ENCODE assay signal across 8 cellular contexts in the genomic region with DNA sequence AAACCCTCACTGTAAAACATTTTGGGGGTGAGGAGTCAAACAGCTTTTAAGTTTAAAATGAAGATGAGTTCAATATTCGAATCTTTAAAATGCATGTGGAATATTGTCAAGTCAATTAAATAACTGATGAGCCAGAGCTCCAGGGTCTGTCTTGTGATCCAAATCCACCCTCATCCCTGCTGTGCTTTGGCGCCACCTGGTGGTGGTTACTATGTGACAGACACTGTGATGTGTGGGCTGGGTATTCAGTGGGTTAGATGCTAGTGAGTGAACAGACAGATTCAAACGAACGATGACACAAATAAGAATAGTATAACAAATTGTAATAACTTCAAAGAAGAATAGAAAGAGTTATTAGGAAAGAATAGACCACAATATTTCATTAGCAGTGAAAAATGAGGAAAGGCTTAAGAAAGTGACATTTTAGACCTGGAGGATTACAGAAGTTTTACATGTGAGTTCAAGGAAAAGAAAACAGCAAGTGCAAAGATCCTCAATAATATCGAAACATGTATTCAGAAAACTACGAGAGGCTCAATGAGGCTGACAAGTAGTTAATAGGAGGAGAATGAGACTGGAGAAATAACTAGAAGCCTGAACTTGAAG. TPM values are rescaled to one million over a fixed set of nuclear protein-coding genes. Genes with fewer than 3 reads are reported as not detected.
DNase-seq lines count a peak whose midpoint lies in the region; ATAC-seq and TF ChIP-seq lines count a peak whose summit lies in the region.

No MANE protein-coding gene starts in this region.

- H3K79me1 ChIP-seq in IMR-90 (ENCODE audit: low read depth in 1 of 2, low read length in 2 of 2), result no peaks in the 10 kb centered on the region

- no peak overlapping the region for H4K91ac ChIP-seq in IMR-90 (ENCODE audit: insufficient read depth, low read depth, low read length)

- H3K27ac ChIP-seq in IMR-90 (ENCODE audit: insufficient read depth, low read length) (no peak overlapping the region), left ventricle myocardium inferior (replicated peaks) (no peak overlapping the region)

- H2BK120ac ChIP-seq in IMR-90 (ENCODE audit: low read depth, low read length), result no peak overlapping the region

- H3K9ac ChIP-seq in IMR-90 (ENCODE audit: low read depth, low read length) (no peak overlapping the region), adipocyte (ENCODE audit: low read length) (no peak overlapping the region)

- H3K36me3 ChIP-seq in IMR-90 (ENCODE audit: control insufficient read depth, insufficient read depth, low read length), result no peaks in the 10 kb centered on the region
- H3K36me3 ChIP-seq in adipocyte (ENCODE audit: control insufficient read depth, insufficient read depth, low read length, severe bottlenecking), result no peaks in the 10 kb centered on the region
- no peaks in the 10 kb centered on the region for H3K36me3 ChIP-seq in left ventricle myocardium inferior

- no TSS peak for BruUV-seq in IMR-90 (replicated peaks; lab: Mats Ljungman, UMichigan)

- CTCF ChIA-PET in IMR-90 (lab: Yijun Ruan, JAX), result interaction anchor here (0.6 to 1.2 kb wide), 7 partner anchors 10 to 414 kb away, joined by 3 to 10 read pairs (median 3); no protein-coding TSS in a partner anchor

- ATAC-seq in GM21619 (IDR thresholded peaks at IDR 0.05; ENCODE audit: unreplicated experiment), result peak; percentile 96
- ATAC-seq in IMR-90 (ENCODE audit: low read depth), result peak; percentile 91

- H2AK9ac ChIP-seq in IMR-90 (replicated peaks; ENCODE audit: low read depth, low read length, poor library complexity), result no peak overlapping the region

- no CpG with 5 or more reads among the region's 6 CpGs for WGBS in IMR-90 (ENCODE audit: extremely low coverage in 2 of 2, insufficient read length in 1 of 2), 2 experiments

- H3K18ac ChIP-seq in IMR-90 (ENCODE audit: low read depth, low read length), result no peak overlapping the region

- H3K4me3 ChIP-seq in IMR-90 (ENCODE audit: insufficient read depth, low read depth, low read length) (no peak overlapping the region), adipocyte (ENCODE audit: low read length) (no peak overlapping the region), left ventricle myocardium inferior (no peak overlapping the region), retinal pigment epithelial cell (ENCODE audit: low read length) (no peak overlapping the region)

- TF ChIP-seq POLR2A in IMR-90 (IDR thresholded peaks at IDR 0.05; ENCODE audit: low read depth, low read length), result no peak

- H2BK20ac ChIP-seq in IMR-90 (ENCODE audit: low read depth, low read length), result no peak overlapping the region

- no peak overlapping the region for H3K56ac ChIP-seq in IMR-90 (ENCODE audit: extremely low read depth, insufficient read depth, low read length)

- peak; percentile 58 for TF ChIP-seq RAD21 in IMR-90 (IDR thresholded peaks at IDR 0.05; ENCODE audit: low read length)

- POLR2A ChIA-PET in IMR-90 (lab: Charles Lee; ENCODE audit: unreplicated experiment), result no interaction called here

- H3K4me1 ChIP-seq in IMR-90 (ENCODE audit: control insufficient read depth, insufficient read depth, low read length), result no peaks in the 10 kb centered on the region
- peaks cover 10% of the 10 kb centered on the region for H3K4me1 ChIP-seq in adipocyte (ENCODE audit: control insufficient read depth, insufficient read depth, low read length)
- H3K4me1 ChIP-seq in left ventricle myocardium inferior, result peaks cover 8% of the 10 kb centered on the region

- H4K8ac ChIP-seq in IMR-90 (ENCODE audit: low read depth in 2 of 2, low read length in 2 of 2), result no peak overlapping the region

- H3K14ac ChIP-seq in IMR-90 (replicated peaks; ENCODE audit: low read depth, low read length), result no peak overlapping the region

- no peak overlapping the region for H2AK5ac ChIP-seq in IMR-90 (ENCODE audit: low read depth, low read length)

- no peak overlapping the region for H2AFZ ChIP-seq in IMR-90 (replicated peaks; ENCODE audit: low read length, poor library complexity)

- no peak overlapping the region for H4K5ac ChIP-seq in IMR-90 (ENCODE audit: low read depth, low read length)

- H2BK5ac ChIP-seq in IMR-90 (ENCODE audit: low read depth, low read length, poor library complexity, severe bottlenecking), result no peak overlapping the region

- H3K9me1 ChIP-seq in IMR-90 (ENCODE audit: insufficient read depth, low read length), result no peaks in the 10 kb centered on the region

- H3K9me3 ChIP-seq in IMR-90 (ENCODE audit: control insufficient read depth, insufficient read depth, low read length) (no peaks in the 10 kb centered on the region), adipocyte (ENCODE audit: control insufficient read depth, low read length) (no peaks in the 10 kb centered on the region), left ventricle myocardium inferior (replicated peaks) (no peaks in the 10 kb centered on the region)

- no peak overlapping the region for H2BK15ac ChIP-seq in IMR-90 (ENCODE audit: low read depth, low read length)

- H3K27me3 ChIP-seq in IMR-90 (ENCODE audit: control insufficient read depth, insufficient read depth, low read length) (no peaks in the 10 kb centered on the region), adipocyte (replicated peaks; ENCODE audit: control insufficient read depth, insufficient read depth, low read length) (no peaks in the 10 kb centered on the region), left ventricle myocardium inferior (ENCODE audit: low read depth) (no peaks in the 10 kb centered on the region)

- H3K4ac ChIP-seq in IMR-90 (ENCODE audit: low read depth, low read length), result no peak overlapping the region

- TF ChIP-seq CTCF in IMR-90 (conservative IDR thresholded peaks at IDR 0.05; ENCODE audit: low read depth, low read length) (peak; percentile 78), left ventricle myocardium inferior (IDR thresholded peaks at IDR 0.05; ENCODE audit: borderline replicate concordance) (peak; percentile 95), retinal pigment epithelial cell (conservative IDR thresholded peaks at IDR 0.05; ENCODE audit: low read depth, low read length) (peak; percentile 97)

- intact Hi-C loops in IMR-90 (cut with micrococcal nuclease), result loop anchor here (1.0 to 5.0 kb wide), 3 partner anchors 82 to 948 kb away; no protein-coding TSS in a partner anchor
- intact Hi-C loops in left ventricle myocardium inferior (cut with micrococcal nuclease), result no loop called here

- H4K20me1 ChIP-seq in IMR-90 (ENCODE audit: insufficient read depth, low read length), result no peaks in the 10 kb centered on the region

- dilution Hi-C loops in IMR-90 (cut with HindIII; ENCODE audit: low sequenced_read_pairs, unreplicated experiment), result no loop called here

- DNase-seq in GM03348 (ENCODE audit: low spot score) (peak; percentile 67), IMR-90 (peak; percentile 55), SKM-1 (lab: John Stamatoyannopoulos, UW; ENCODE audit: unreplicated experiment) (peak; percentile 52), adipocyte (ENCODE audit: low read depth) (peak; percentile 93), left ventricle myocardium inferior (peak; percentile 67), retinal pigment epithelial cell (ENCODE audit: low read depth) (no peak), NCI-H128 (lab: John Stamatoyannopoulos, UW; ENCODE audit: unreplicated experiment) (no peak)

- in situ Hi-C loops in IMR-90 (cut with MboI; ENCODE audit: low sequenced_read_pairs), result no loop called here

- H3K23ac ChIP-seq in IMR-90 (ENCODE audit: low read depth, low read length), result no peak overlapping the region

- H3K4me2 ChIP-seq in IMR-90 (ENCODE audit: low read depth, low read length), result no peak overlapping the region

TF ChIP-seq in IMR-90, 13 proteins besides CTCF, POLR2A, EP300 and RAD21:
- TF ChIP-seq NFE2L2 (IDR thresholded peaks at IDR 0.05; ENCODE audit: low read depth, low read length) (no peak), CEBPB (IDR thresholded peaks at IDR 0.05; ENCODE audit: low read depth, low read length) (no peak), SMC3 (IDR thresholded peaks at IDR 0.05; ENCODE audit: low read depth, low read length) (peak; percentile 56), FOS (IDR thresholded peaks at IDR 0.05; ENCODE audit: low read depth, low read length) (no peak), MAFK (IDR thresholded peaks at IDR 0.05; ENCODE audit: low read depth, low read length) (no peak), MAZ (IDR thresholded peaks at IDR 0.05; ENCODE audit: borderline replicate concordance, low read depth, low read length) (no peak), RCOR1 (IDR thresholded peaks at IDR 0.05; ENCODE audit: insufficient replicate concordance, low read length) (no peak)
- TF ChIP-seq, protein P1, sequence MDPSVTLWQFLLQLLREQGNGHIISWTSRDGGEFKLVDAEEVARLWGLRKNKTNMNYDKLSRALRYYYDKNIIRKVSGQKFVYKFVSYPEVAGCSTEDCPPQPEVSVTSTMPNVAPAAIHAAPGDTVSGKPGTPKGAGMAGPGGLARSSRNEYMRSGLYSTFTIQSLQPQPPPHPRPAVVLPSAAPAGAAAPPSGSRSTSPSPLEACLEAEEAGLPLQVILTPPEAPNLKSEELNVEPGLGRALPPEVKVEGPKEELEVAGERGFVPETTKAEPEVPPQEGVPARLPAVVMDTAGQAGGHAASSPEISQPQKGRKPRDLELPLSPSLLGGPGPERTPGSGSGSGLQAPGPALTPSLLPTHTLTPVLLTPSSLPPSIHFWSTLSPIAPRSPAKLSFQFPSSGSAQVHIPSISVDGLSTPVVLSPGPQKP (IDR thresholded peaks at IDR 0.05; ENCODE audit: borderline replicate concordance, low read depth, low read length), result no peak

RNA-seq across cellular contexts. Expression of a gene that starts 51.4 kb away (rescaled TPM):
- total RNA-seq in IMR-90 (2012; rRNA removed) (1.3 and 1.4 TPM in 2 replicates), left ventricle myocardium inferior (0.85 TPM)
- polyA plus RNA-seq in IMR-90 (2012; rRNA removed), result 0.46 and 0.62 TPM in 2 replicates
- 0.27 and 0.31 TPM in 2 replicates for polyA plus RNA-seq in IMR-90 (2012; cell fraction: cytosol; rRNA removed)
- 0.21 and 0.29 TPM in 2 replicates for polyA plus RNA-seq in IMR-90 (2012; cell fraction: nucleus; rRNA removed; ENCODE audit: low replicate concordance)

Comparison
In these comparisons a context has a peak if more than half of its experiments do, and no peak if none do; other contexts are left out.
1. DNase-seq: peak in GM03348 (single experiment), IMR-90 (single experiment), SKM-1 (single experiment), adipocyte (single experiment) and left ventricle myocardium inferior (single experiment); none in retinal pigment epithelial cell (single experiment) and NCI-H128 (single experiment).
2. Peak in every context shown above with its lines, with median percentiles within 50 percentile points of each other: CTCF ChIP-seq.